Comparison of ENCODE assay signal across 21 cellular contexts in the genomic region with DNA sequence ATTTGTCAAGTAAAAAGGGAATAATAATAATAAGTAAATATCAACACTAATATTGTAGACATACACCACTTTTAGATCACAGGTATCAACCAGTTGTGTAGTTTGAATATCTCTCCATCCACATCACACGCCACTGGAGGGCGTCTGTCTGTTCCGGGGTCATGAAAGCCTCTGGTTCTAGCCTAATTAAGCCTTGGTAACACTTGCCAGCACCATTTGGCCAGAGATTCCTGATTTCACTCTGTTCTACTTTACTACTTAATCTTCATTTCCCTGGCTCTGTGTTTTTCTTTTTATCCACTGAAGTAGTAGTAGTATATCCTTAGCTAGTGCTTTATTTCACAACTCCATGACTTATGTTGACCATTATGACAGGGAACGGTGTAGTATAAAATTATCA.
DNase-seq lines count a peak whose midpoint lies in the region; ATAC-seq and TF ChIP-seq lines count a peak whose summit lies in the region.
"Had no signal": no experiment of that assay in that cellular context is flagged by ENCODE, and none has a peak within 500 bp of the region (broad histone marks: within the 10 kb centered on the region; RNA-seq: fewer than 3 reads in every experiment).

No MANE protein-coding gene starts in this region.

- no peaks in the 10 kb centered on the region for H3K9me3 ChIP-seq in right cardiac atrium (ENCODE audit: control insufficient read depth, low read length)
- peaks cover 4% of the 10 kb centered on the region for H3K9me3 ChIP-seq in left ventricle myocardium inferior (replicated peaks)
- no peaks in the 10 kb centered on the region for H3K9me3 ChIP-seq in NT2/D1 (ENCODE audit: insufficient read depth, low read length)
- H3K9me3 ChIP-seq: colonic mucosa, sigmoid colon had no signal

- TF ChIP-seq CTCF in left ventricle myocardium inferior (IDR thresholded peaks at IDR 0.05; ENCODE audit: borderline replicate concordance), result no peak

- H3K4me3 ChIP-seq in right cardiac atrium (ENCODE audit: low read length), result no peak overlapping the region
- no peak overlapping the region for H3K4me3 ChIP-seq in left ventricle myocardium inferior
- no peak overlapping the region for H3K4me3 ChIP-seq in NT2/D1 (ENCODE audit: insufficient read length, low read depth)
- H3K4me3 ChIP-seq: colonic mucosa, sigmoid colon, SJSA1 had no signal

- intact Hi-C loops in right cardiac atrium (cut with DNase I), result no loop called here
- intact Hi-C loops in left ventricle myocardium inferior (cut with micrococcal nuclease), result no loop called here

- H3K36me3 ChIP-seq in left ventricle myocardium inferior (no peaks in the 10 kb centered on the region), NT2/D1 (ENCODE audit: insufficient read depth, insufficient read length, low read length) (no peaks in the 10 kb centered on the region)
- H3K36me3 ChIP-seq: colonic mucosa, sigmoid colon, SJSA1 had no signal

- 34% methylated on average over 4 of the region's 4 CpGs for WGBS in right cardiac atrium

- peak in 1 of 2 donors; percentile 54 for ATAC-seq in right cardiac atrium
- ATAC-seq in HG03097 (IDR thresholded peaks at IDR 0.05; ENCODE audit: low FRiP score, unreplicated experiment), result no peak
- no peak for ATAC-seq in HG03045 (IDR thresholded peaks at IDR 0.05; ENCODE audit: unreplicated experiment)
- ATAC-seq: HepG2 had no signal

- H3K9ac ChIP-seq in NT2/D1 (ENCODE audit: insufficient read length, low read depth), result no peak overlapping the region

- no peaks in the 10 kb centered on the region for H3K27me3 ChIP-seq in right cardiac atrium (ENCODE audit: control insufficient read depth, insufficient read depth)
- H3K27me3 ChIP-seq in left ventricle myocardium inferior (ENCODE audit: low read depth), result no peaks in the 10 kb centered on the region
- H3K27me3 ChIP-seq in NT2/D1 (ENCODE audit: insufficient read depth, insufficient read length), result no peaks in the 10 kb centered on the region
- H3K27me3 ChIP-seq: colonic mucosa, sigmoid colon, SJSA1 had no signal

- DNase-seq in right cardiac atrium (peak; percentile 15 to 84 (median 46)), left ventricle myocardium inferior (no peak), NT2/D1 (ENCODE audit: low read depth, low spot score) (peak; percentile 38), iPS DF 4.7 (ENCODE audit: extremely low read depth, low spot score) (peak; percentile 44), C1 segment of cervical spinal cord (lab: John Stamatoyannopoulos, UW) (no peak), NCI-H2196 treated with DMSO at 0.1 percent for 48 hours (lab: John Stamatoyannopoulos, UW; ENCODE audit: unreplicated experiment) (no peak)
- DNase-seq: activated CD4-positive, alpha-beta T cell treated with anti-CD3 and anti-CD28 coated beads, Interleukin-2, amount 50 U/mL, for 4 hours; activated naive CD4-positive, alpha-beta T cell treated with anti-CD3 and anti-CD28 coated beads, Interleukin-2, amount 50 U/mL, for 16 hours; activated T-cell treated with anti-CD3 and anti-CD28 coated beads, Interleukin-2, amount 50 U/mL, for 1 hour; Calu3; colonic mucosa; erythroblast; MV-4-11; NCI-H2107; sigmoid colon; substantia nigra; T-helper 9 cell had no signal

- H3K4me1 ChIP-seq in right cardiac atrium (ENCODE audit: control insufficient read depth, insufficient read depth, low read length), result no peaks in the 10 kb centered on the region
- H3K4me1 ChIP-seq in left ventricle myocardium inferior, result no peaks in the 10 kb centered on the region
- H3K4me1 ChIP-seq in NT2/D1 (ENCODE audit: insufficient read depth, insufficient read length), result no peaks in the 10 kb centered on the region
- H3K4me1 ChIP-seq: colonic mucosa, sigmoid colon, SJSA1 had no signal

- no peak overlapping the region for H3K27ac ChIP-seq in right cardiac atrium (ENCODE audit: low read length)
- no peak overlapping the region for H3K27ac ChIP-seq in left ventricle myocardium inferior (replicated peaks)
- H3K27ac ChIP-seq: colonic mucosa, sigmoid colon, SJSA1 had no signal

Comparison
In these comparisons a context has a peak if more than half of its experiments do, and no peak if none do; other contexts are left out.
1. DNase-seq: peak in right cardiac atrium (3 of 3), NT2/D1 (single experiment) and iPS DF 4.7 (single experiment); none in left ventricle myocardium inferior (single experiment), C1 segment of cervical spinal cord (0 of 14) and NCI-H2196 treated with DMSO at 0.1 percent for 48 hours (single experiment).